ENCODE assay signal across 15 cellular contexts in the genomic region with DNA sequence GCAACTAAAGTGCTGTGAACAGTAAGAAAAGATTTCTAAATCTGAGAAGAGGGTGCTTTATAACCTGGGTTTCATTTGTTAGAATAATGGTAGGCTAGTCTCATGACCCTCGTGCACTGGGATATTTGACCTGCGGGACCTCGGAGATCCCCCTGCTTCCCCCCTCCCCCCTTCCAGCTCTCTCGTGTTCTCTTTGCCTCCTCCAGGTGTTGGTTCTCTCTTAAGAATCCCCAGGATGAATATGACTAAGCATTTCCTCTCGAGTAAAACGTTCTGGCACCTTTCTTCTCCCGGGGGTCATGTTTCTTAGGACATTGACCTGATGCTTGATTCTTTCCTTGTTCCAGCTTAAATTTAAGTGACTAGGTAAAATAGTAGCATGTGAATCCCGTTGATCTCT.
DNase-seq lines count a peak whose midpoint lies in the region; ATAC-seq, FAIRE-seq and TF ChIP-seq lines count a peak whose summit lies in the region.
"Had no signal": no experiment of that assay in that cellular context is flagged by ENCODE, and none has a peak within 500 bp of the region (broad histone marks: within the 10 kb centered on the region; RNA-seq: fewer than 3 reads in every experiment).

No MANE protein-coding gene starts in this region.

- WGBS in A549 (ENCODE audit: missing lambda C conversion rate) = 43% methylated on average over 8 of the region's 8 CpGs

- no peak for DNase-seq in A549 (ENCODE audit: low read depth in 1 of 2, low spot score in 1 of 2)
- peak; percentile 44 for DNase-seq in GM13976 (ENCODE audit: low spot score)
- no peak for DNase-seq in activated naive CD8-positive, alpha-beta T cell treated with anti-CD3 and anti-CD28 coated beads, Interleukin-2, amount 10 ng/mL, durations not matched to agents 7 days and 5 days
- no peak for DNase-seq in NCI-H748 treated with DMSO at 0.1 percent for 48 hours (lab: John Stamatoyannopoulos, UW)
- DNase-seq in caudate nucleus (lab: John Stamatoyannopoulos, UW) = no peak
- DNase-seq in GDM1 (lab: John Stamatoyannopoulos, UW) = no peak
- DNase-seq: activated CD4-positive, alpha-beta T cell treated with anti-CD3 and anti-CD28 coated beads for 48 hours; BE2C; dorsolateral prefrontal cortex; NCI-H187 treated with DMSO at 0.1 percent for 48 hours; NK-92 treated with Interleukin-12 subunit alpha and Interleukin-12 subunit beta, amount 100 ng/mL, for 24 hours; SK-N-SH had no signal

- H3K4me3 Mint-ChIP-seq in activated naive CD8-positive, alpha-beta T cell treated with anti-CD3 and anti-CD28 coated beads, Interleukin-2, amount 10 ng/mL, durations not matched to agents 7 days and 5 days = peak overlapping the region; percentile 20

- H3K27ac Mint-ChIP-seq in activated naive CD8-positive, alpha-beta T cell treated with anti-CD3 and anti-CD28 coated beads, Interleukin-2, amount 10 ng/mL, durations not matched to agents 7 days and 5 days = peak overlapping the region; percentile 53

- no peak for TF ChIP-seq RAD21 in A549 (conservative IDR thresholded peaks at IDR 0.05 in 1 of 2, IDR thresholded peaks at IDR 0.05 in 1 of 2)

- peaks cover 48% of the 10 kb centered on the region for H3K36me3 Mint-ChIP-seq in activated naive CD8-positive, alpha-beta T cell treated with anti-CD3 and anti-CD28 coated beads, Interleukin-2, amount 10 ng/mL, durations not matched to agents 7 days and 5 days

- H3K9me3 ChIP-seq in A549 = no peaks in the 10 kb centered on the region
- H3K9me3 ChIP-seq: BE2C, SK-N-SH had no signal

- in situ Hi-C loops in GM13976 (cut with MboI; ENCODE audit: low sequenced_read_pairs, unreplicated experiment) = no loop called here

- POLR2A ChIA-PET in A549 (lab: Yijun Ruan, JAX) = no interaction called here
- POLR2A ChIA-PET in activated naive CD8-positive, alpha-beta T cell treated with anti-CD3 and anti-CD28 coated beads, Interleukin-2, amount 10 ng/mL, durations not matched to agents 7 days and 5 days (lab: Charles Lee) = no interaction called here

- no peak for FAIRE-seq in A549 (lab: Jason Lieb, UNC)
- FAIRE-seq: kidney had no signal

- H3K4me1 Mint-ChIP-seq in activated naive CD8-positive, alpha-beta T cell treated with anti-CD3 and anti-CD28 coated beads, Interleukin-2, amount 10 ng/mL, durations not matched to agents 7 days and 5 days = peaks cover 42% of the 10 kb centered on the region

- no peak for TF ChIP-seq POLR2A in A549 (IDR thresholded peaks at IDR 0.05; ENCODE audit: low read length)

- TF ChIP-seq EP300 in A549 (IDR thresholded peaks at IDR 0.05) = no peak

- H3K9me3 Mint-ChIP-seq in activated naive CD8-positive, alpha-beta T cell treated with anti-CD3 and anti-CD28 coated beads, Interleukin-2, amount 10 ng/mL, durations not matched to agents 7 days and 5 days = no peaks in the 10 kb centered on the region

- TF ChIP-seq CTCF in A549 (IDR thresholded peaks at IDR 0.05) (no peak), GM13976 (IDR thresholded peaks at IDR 0.05; ENCODE audit: borderline replicate concordance, control extremely low read depth, extremely low read depth, insufficient read depth, missing control alignments) (no peak)

- H3K27me3 Mint-ChIP-seq in activated naive CD8-positive, alpha-beta T cell treated with anti-CD3 and anti-CD28 coated beads, Interleukin-2, amount 10 ng/mL, durations not matched to agents 7 days and 5 days = no peaks in the 10 kb centered on the region

- peak overlapping the region; percentile 6; the same call in 1 of the 3 replicates for H3K4me2 ChIP-seq in A549
- H3K4me2 ChIP-seq: SK-N-SH had no signal

- ATAC-seq in A549 = no peak
- peak; percentile 25 for ATAC-seq in HG03565 (IDR thresholded peaks at IDR 0.05; ENCODE audit: unreplicated experiment)
- no peak for ATAC-seq in activated naive CD8-positive, alpha-beta T cell treated with anti-CD3 and anti-CD28 coated beads, Interleukin-2, amount 10 ng/mL, durations not matched to agents 7 days and 5 days (ENCODE audit: low read depth)
- ATAC-seq in GM21360 (IDR thresholded peaks at IDR 0.05; ENCODE audit: unreplicated experiment) = no peak

- peak overlapping the region in 1 of 2 experiments; percentile 49; a peak in 2 of 6 replicates for H3K27ac ChIP-seq in A549
- no peak overlapping the region for H3K27ac ChIP-seq in caudate nucleus (ENCODE audit: low read depth, low read length)
- H3K27ac ChIP-seq: dorsolateral prefrontal cortex had no signal

- CTCF ChIA-PET in A549 (lab: Yijun Ruan, JAX) = interaction anchor here (12.6 kb wide), 1 partner anchor 142 kb away, joined by 200 read pairs; no protein-coding TSS in a partner anchor

- H3K4me3 ChIP-seq in A549 = no peak overlapping the region
- H3K4me3 ChIP-seq: dorsolateral prefrontal cortex had no signal

- H3K4me1 ChIP-seq in A549 = peaks cover 9% of the 10 kb centered on the region; the same call in 2 of the 3 replicates
- H3K4me1 ChIP-seq: BE2C had no signal

TF ChIP-seq in A549, 52 proteins besides CTCF, POLR2A, EP300 and RAD21:
- TF ChIP-seq BHLHE40 (IDR thresholded peaks at IDR 0.05; ENCODE audit: low read depth, low read length) (no peak), ZSCAN20 (CRISPR knock-in tag; IDR thresholded peaks at IDR 0.05) (no peak), RFX5 (IDR thresholded peaks at IDR 0.05) (no peak), KDM5A (IDR thresholded peaks at IDR 0.05) (no peak), RARB (CRISPR knock-in tag; IDR thresholded peaks at IDR 0.05) (no peak), CBX2 (IDR thresholded peaks at IDR 0.05; ENCODE audit: borderline replicate concordance, low read depth) (no peak), SREBF2 (IDR thresholded peaks at IDR 0.05) (no peak), CEBPB (IDR thresholded peaks at IDR 0.05) (no peak), HEYL (CRISPR knock-in tag; IDR thresholded peaks at IDR 0.05) (no peak), MYC (IDR thresholded peaks at IDR 0.05; ENCODE audit: borderline replicate concordance, low read length) (no peak), JUNB (IDR thresholded peaks at IDR 0.05) (no peak), RNF2 (IDR thresholded peaks at IDR 0.05; ENCODE audit: borderline replicate concordance, low read depth) (no peak), POLR2AphosphoS2 (conservative IDR thresholded peaks at IDR 0.05; ENCODE audit: low read length) (no peak), JUN (IDR thresholded peaks at IDR 0.05) (no peak), EHF (CRISPR knock-in tag; IDR thresholded peaks at IDR 0.05) (no peak), NFE2L2 (conservative IDR thresholded peaks at IDR 0.05; ENCODE audit: low read length) (no peak), MAFK (IDR thresholded peaks at IDR 0.05; ENCODE audit: partially characterized antibody) (no peak)
- TF ChIP-seq, protein P1, sequence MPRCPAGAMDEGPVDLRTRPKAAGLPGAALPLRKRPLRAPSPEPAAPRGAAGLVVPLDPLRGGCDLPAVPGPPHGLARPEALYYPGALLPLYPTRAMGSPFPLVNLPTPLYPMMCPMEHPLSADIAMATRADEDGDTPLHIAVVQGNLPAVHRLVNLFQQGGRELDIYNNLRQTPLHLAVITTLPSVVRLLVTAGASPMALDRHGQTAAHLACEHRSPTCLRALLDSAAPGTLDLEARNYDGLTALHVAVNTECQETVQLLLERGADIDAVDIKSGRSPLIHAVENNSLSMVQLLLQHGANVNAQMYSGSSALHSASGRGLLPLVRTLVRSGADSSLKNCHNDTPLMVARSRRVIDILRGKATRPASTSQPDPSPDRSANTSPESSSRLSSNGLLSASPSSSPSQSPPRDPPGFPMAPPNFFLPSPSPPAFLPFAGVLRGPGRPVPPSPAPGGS (IDR thresholded peaks at IDR 0.05) = no peak
- TF ChIP-seq, protein P2, sequence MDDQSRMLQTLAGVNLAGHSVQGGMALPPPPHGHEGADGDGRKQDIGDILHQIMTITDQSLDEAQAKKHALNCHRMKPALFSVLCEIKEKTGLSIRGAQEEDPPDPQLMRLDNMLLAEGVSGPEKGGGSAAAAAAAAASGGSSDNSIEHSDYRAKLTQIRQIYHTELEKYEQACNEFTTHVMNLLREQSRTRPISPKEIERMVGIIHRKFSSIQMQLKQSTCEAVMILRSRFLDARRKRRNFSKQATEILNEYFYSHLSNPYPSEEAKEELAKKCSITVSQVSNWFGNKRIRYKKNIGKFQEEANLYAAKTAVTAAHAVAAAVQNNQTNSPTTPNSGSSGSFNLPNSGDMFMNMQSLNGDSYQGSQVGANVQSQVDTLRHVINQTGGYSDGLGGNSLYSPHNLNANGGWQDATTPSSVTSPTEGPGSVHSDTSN (IDR thresholded peaks at IDR 0.05) = no peak
- TF ChIP-seq, protein P3, sequence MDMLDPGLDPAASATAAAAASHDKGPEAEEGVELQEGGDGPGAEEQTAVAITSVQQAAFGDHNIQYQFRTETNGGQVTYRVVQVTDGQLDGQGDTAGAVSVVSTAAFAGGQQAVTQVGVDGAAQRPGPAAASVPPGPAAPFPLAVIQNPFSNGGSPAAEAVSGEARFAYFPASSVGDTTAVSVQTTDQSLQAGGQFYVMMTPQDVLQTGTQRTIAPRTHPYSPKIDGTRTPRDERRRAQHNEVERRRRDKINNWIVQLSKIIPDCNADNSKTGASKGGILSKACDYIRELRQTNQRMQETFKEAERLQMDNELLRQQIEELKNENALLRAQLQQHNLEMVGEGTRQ (IDR thresholded peaks at IDR 0.05) = no peak
